Comparison of ENCODE assay signal across 27 cellular contexts in the genomic region with DNA sequence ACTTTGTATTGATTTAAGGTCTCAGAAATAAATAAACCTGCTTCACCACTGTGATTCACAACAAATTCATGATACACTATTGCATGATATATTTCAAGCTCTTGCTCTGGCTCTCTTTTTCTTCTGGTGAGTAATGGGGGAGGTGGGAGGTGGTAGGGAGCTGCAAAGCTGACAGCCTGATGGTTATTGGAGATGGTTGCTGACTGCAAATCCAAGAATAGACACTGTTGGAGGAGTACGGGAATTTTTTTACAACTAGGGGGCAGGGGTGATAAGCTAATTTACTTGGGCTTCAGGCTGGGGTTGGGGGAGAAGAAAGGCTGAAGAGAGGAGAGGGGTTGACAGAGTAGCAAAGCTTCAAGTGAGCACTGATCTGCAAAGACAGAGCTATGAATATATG.
"Had no signal": no experiment of that assay in that cellular context is flagged by ENCODE, and none has a peak within 500 bp of the region (broad histone marks: within the 10 kb centered on the region; RNA-seq: fewer than 3 reads in every experiment).

No MANE protein-coding gene starts in this region.

- H3K9ac ChIP-seq: KMS-11 had no signal

- H3K27ac ChIP-seq: brain microvascular endothelial cell, KMS-11, Peyer's patch, RWPE1, SJSA1 had no signal

- H3K27ac Mint-ChIP-seq: activated CD8-positive, alpha-beta T cell treated with anti-CD3 and anti-CD28 coated beads, Interleukin-2, amount 10 ng/mL, durations not matched to agents 7 days and 5 days; activated naive CD4-positive, alpha-beta T cell treated with anti-CD3 and anti-CD28 coated beads for 36 hours; activated naive CD8-positive, alpha-beta T cell; T-helper 2 cell treated with Interferon-gamma antibody and Interleukin-4, amounts not matched to agents 5 μg/mL and 100 μg/mL, for 36 hours had no signal

- H3K27me3 Mint-ChIP-seq: activated naive CD8-positive, alpha-beta T cell had no signal

- ATAC-seq: activated CD8-positive, alpha-beta T cell treated with anti-CD3 and anti-CD28 coated beads, Interleukin-2, amount 10 ng/mL, durations not matched to agents 7 days and 5 days; activated T-cell treated with anti-CD3 and anti-CD28 coated beads, Interleukin-2, amount 50 U/mL, for 4 hours; SK-N-SH treated with all-trans-retinoic acid at 6 μM for 48 hours had no signal

- H3K36me3 ChIP-seq: Peyer's patch had no signal

- H3K9me3 Mint-ChIP-seq: activated naive CD4-positive, alpha-beta T cell treated with anti-CD3 and anti-CD28 coated beads for 36 hours; activated T-cell treated with anti-CD3 and anti-CD28 coated beads, Interleukin-2, amount 50 U/mL, for 4 hours; T-helper 2 cell treated with Interferon-gamma antibody and Interleukin-4, amounts not matched to agents 5 μg/mL and 100 μg/mL, for 36 hours had no signal

- H3K27me3 ChIP-seq: brain microvascular endothelial cell, Peyer's patch, SJSA1 had no signal

- H3K9me3 ChIP-seq: Peyer's patch, SJSA1 had no signal

- H3K4me1 ChIP-seq: Peyer's patch, SJSA1 had no signal

- DNase-seq: activated CD4-positive, alpha-beta T cell treated with anti-CD3 and anti-CD28 coated beads for 48 hours; activated CD4-positive, alpha-beta T cell treated with anti-CD3 and anti-CD28 coated beads, Interleukin-2, amount 50 U/mL, for 4 hours; activated CD4-positive, CD25-positive, alpha-beta regulatory T cell treated with anti-CD3 and anti-CD28 coated beads, Interleukin-2, amount 50 U/mL, for 72 hours; activated CD8-positive, alpha-beta T cell treated with anti-CD3 and anti-CD28 coated beads, Interleukin-2, amount 10 ng/mL, durations not matched to agents 7 days and 5 days; activated gamma-delta T cell; activated naive CD4-positive, alpha-beta T cell treated with anti-CD3 and anti-CD28 coated beads for 36 hours; activated T-cell treated with anti-CD3 and anti-CD28 coated beads, Interleukin-2, amount 50 U/mL, for 4 hours; brain microvascular endothelial cell; NCI-H1092 treated with DMSO at 0.1 percent for 48 hours; NCI-H1417 treated with DMSO at 0.1 percent for 48 hours; NCI-H1694; NCI-H2029; NCI-H2107; NCI-H2171 treated with DMSO at 0.1 percent for 48 hours; NCI-H226; NCI-H510A; NCI-H526 treated with DMSO at 0.1 percent for 48 hours; NK-92 treated with Interleukin-12 subunit alpha and Interleukin-12 subunit beta, amount 100 ng/mL, for 24 hours; Peyer's patch; Right ventricle myocardium superior; SW 1271 had no signal

- H3K4me2 ChIP-seq: KMS-11 had no signal

- H3K4me3 ChIP-seq: Peyer's patch, SJSA1 had no signal

- H3K4me3 Mint-ChIP-seq: activated CD8-positive, alpha-beta T cell treated with anti-CD3 and anti-CD28 coated beads, Interleukin-2, amount 10 ng/mL, durations not matched to agents 7 days and 5 days; activated naive CD4-positive, alpha-beta T cell treated with anti-CD3 and anti-CD28 coated beads for 36 hours; activated naive CD8-positive, alpha-beta T cell; activated T-cell treated with anti-CD3 and anti-CD28 coated beads, Interleukin-2, amount 50 U/mL, for 4 hours; T-helper 2 cell treated with Interferon-gamma antibody and Interleukin-4, amounts not matched to agents 5 μg/mL and 100 μg/mL, for 36 hours had no signal
